21 cellular contexts compared by ENCODE assay signal in the genomic region with DNA sequence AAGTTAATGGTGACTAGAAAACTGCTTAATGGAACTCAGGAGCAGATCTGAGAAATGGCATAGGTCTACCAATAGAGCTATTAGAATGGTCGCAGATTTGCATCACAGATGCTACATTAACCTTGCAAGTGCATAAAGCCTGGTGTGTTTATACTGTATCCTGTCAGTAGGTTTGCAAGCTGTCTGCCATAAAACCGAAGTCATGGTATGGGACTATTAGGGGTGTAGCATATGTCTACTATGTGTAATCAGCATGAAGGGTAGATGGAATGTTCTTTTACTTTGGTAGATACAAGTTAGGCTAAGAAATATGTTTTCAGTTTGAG.
"Had no signal": no experiment of that assay in that cellular context is flagged by ENCODE, and none has a peak within 500 bp of the region (broad histone marks: within the 10 kb centered on the region; RNA-seq: fewer than 3 reads in every experiment).

No MANE protein-coding gene starts in this region.

- H3K9me3 ChIP-seq: mucosa of descending colon, thoracic aorta had no signal

- H3K27ac ChIP-seq: foreskin keratinocyte, thoracic aorta had no signal

- H3K4me3 Mint-ChIP-seq: activated CD8-positive, alpha-beta memory T cell treated with anti-CD3 and anti-CD28 coated beads, Interleukin-2, amount 10 ng/mL, durations not matched to agents 7 days and 5 days; activated T-cell treated with anti-CD3 and anti-CD28 coated beads, Interleukin-2, amount 50 U/mL, for 24 hours; effector memory CD8-positive, alpha-beta T cell; memory B cell; naive thymus-derived CD4-positive, alpha-beta T cell; stimulated activated effector memory CD8-positive, alpha-beta T cell treated with anti-CD3 and anti-CD28 coated beads, Interleukin-12 subunit alpha, Interleukin-12 subunit beta, amount 100 ng/mL, for 72 hours had no signal

- H3K9me3 Mint-ChIP-seq: activated T-cell treated with anti-CD3 and anti-CD28 coated beads, Interleukin-2, amount 50 U/mL, for 24 hours; memory B cell had no signal

- H3K27me3 ChIP-seq: foreskin keratinocyte had no signal

- H3K4me1 Mint-ChIP-seq: activated CD8-positive, alpha-beta memory T cell treated with anti-CD3 and anti-CD28 coated beads, Interleukin-2, amount 10 ng/mL, durations not matched to agents 7 days and 5 days; memory B cell; naive thymus-derived CD4-positive, alpha-beta T cell; stimulated activated effector memory CD8-positive, alpha-beta T cell treated with anti-CD3 and anti-CD28 coated beads, Interleukin-12 subunit alpha, Interleukin-12 subunit beta, amount 100 ng/mL, for 72 hours had no signal

- H3K27ac Mint-ChIP-seq: activated CD8-positive, alpha-beta memory T cell treated with anti-CD3 and anti-CD28 coated beads, Interleukin-2, amount 10 ng/mL, durations not matched to agents 7 days and 5 days; activated T-cell treated with anti-CD3 and anti-CD28 coated beads, Interleukin-2, amount 50 U/mL, for 24 hours; effector memory CD8-positive, alpha-beta T cell; memory B cell; naive thymus-derived CD4-positive, alpha-beta T cell; stimulated activated effector memory CD8-positive, alpha-beta T cell treated with anti-CD3 and anti-CD28 coated beads, Interleukin-12 subunit alpha, Interleukin-12 subunit beta, amount 100 ng/mL, for 72 hours had no signal

- H3K36me3 ChIP-seq: thoracic aorta had no signal

- DNase-seq: activated CD4-positive, alpha-beta T cell treated with anti-CD3 and anti-CD28 coated beads, Interleukin-2, amount 50 U/mL, for 4 hours; activated CD4-positive, CD25-positive, alpha-beta regulatory T cell treated with anti-CD3 and anti-CD28 coated beads, Interleukin-2, amount 50 U/mL, for 72 hours; activated CD8-positive, alpha-beta memory T cell treated with anti-CD3 and anti-CD28 coated beads, Interleukin-2, amount 10 ng/mL, durations not matched to agents 7 days and 5 days; activated effector memory CD4-positive, alpha-beta T cell treated with Interleukin-2 at 50 U/mL for 16 hours; activated naive CD4-positive, alpha-beta T cell treated with anti-CD3 and anti-CD28 coated beads, Interleukin-2, amount 50 U/mL, for 16 hours; activated T-cell treated with anti-CD3 and anti-CD28 coated beads, Interleukin-2, amount 50 U/mL, for 24 hours; dermis blood vessel endothelial cell; effector memory CD8-positive, alpha-beta T cell; foreskin keratinocyte; glutamatergic neuron; hypothalamus; left ventricle myocardium superior; mucosa of descending colon; naive thymus-derived CD4-positive, alpha-beta T cell; posterior cingulate gyrus; retina had no signal

- FAIRE-seq: astrocyte, bronchial epithelial cell had no signal

- ATAC-seq: activated CD8-positive, alpha-beta memory T cell treated with anti-CD3 and anti-CD28 coated beads, Interleukin-2, amount 10 ng/mL, durations not matched to agents 7 days and 5 days; effector memory CD8-positive, alpha-beta T cell; foreskin keratinocyte; mucosa of descending colon; naive thymus-derived CD4-positive, alpha-beta T cell; stimulated activated effector memory CD8-positive, alpha-beta T cell treated with anti-CD3 and anti-CD28 coated beads, Interleukin-12 subunit alpha, Interleukin-12 subunit beta, amount 100 ng/mL, for 72 hours had no signal

- H3K27me3 Mint-ChIP-seq: activated CD8-positive, alpha-beta memory T cell treated with anti-CD3 and anti-CD28 coated beads, Interleukin-2, amount 10 ng/mL, durations not matched to agents 7 days and 5 days; activated T-cell treated with anti-CD3 and anti-CD28 coated beads, Interleukin-2, amount 50 U/mL, for 24 hours; effector memory CD8-positive, alpha-beta T cell; memory B cell; naive thymus-derived CD4-positive, alpha-beta T cell had no signal

- H3K36me3 Mint-ChIP-seq: activated CD8-positive, alpha-beta memory T cell treated with anti-CD3 and anti-CD28 coated beads, Interleukin-2, amount 10 ng/mL, durations not matched to agents 7 days and 5 days; memory B cell; naive thymus-derived CD4-positive, alpha-beta T cell; stimulated activated effector memory CD8-positive, alpha-beta T cell treated with anti-CD3 and anti-CD28 coated beads, Interleukin-12 subunit alpha, Interleukin-12 subunit beta, amount 100 ng/mL, for 72 hours had no signal

- H3K4me3 ChIP-seq: mucosa of descending colon, thoracic aorta had no signal
